8 cellular contexts compared by ENCODE assay signal in the genomic region with DNA sequence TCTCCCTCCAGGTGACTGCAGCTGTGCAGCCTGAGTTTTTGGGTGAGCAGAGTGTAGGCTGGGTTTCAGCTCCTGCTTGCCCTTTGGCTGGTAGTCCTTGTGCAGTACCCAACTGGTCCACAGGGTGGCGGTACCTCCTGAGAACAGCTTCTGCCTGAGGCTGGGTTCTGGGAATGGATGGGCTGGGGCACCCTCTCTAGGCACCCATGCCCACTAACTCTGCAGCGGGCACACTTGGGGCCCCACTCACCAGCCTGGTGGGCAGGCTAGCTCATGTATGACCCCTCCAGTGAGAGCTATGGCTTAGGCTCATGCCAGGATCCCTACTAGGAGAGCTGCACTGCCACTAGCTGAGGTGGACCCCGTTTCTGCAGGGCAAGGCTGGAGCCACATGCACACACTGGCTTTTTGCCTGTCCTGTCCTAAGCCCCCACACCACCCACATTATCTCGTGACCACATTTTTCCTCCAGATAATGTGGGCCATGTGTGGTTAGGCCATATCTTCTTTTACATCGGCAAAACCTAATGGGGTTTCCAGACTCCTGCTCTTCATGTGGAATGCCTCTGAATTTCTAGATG. TPM values are rescaled to one million over a fixed set of nuclear protein-coding genes. Genes with fewer than 3 reads are reported as not detected.
DNase-seq lines count a peak whose midpoint lies in the region; ATAC-seq and TF ChIP-seq lines count a peak whose summit lies in the region.

No MANE protein-coding gene starts in this region.

- no peak overlapping the region for H2BK5ac ChIP-seq in mesendoderm (ENCODE audit: low read length)

- ATAC-seq in HG02852 (IDR thresholded peaks at IDR 0.05; ENCODE audit: unreplicated experiment): peak; percentile 54

- no peaks in the 10 kb centered on the region for H3K79me2 ChIP-seq in mesendoderm (ENCODE audit: control insufficient read depth, insufficient read depth, low read length)

- no peak overlapping the region for H3K56ac ChIP-seq in mesendoderm (ENCODE audit: low read length)

- peak; percentile 99 for TF ChIP-seq CTCF in GM12872 (IDR thresholded peaks at IDR 0.05; ENCODE audit: insufficient read depth, low read depth, low read length)

- no peaks in the 10 kb centered on the region for H3K36me3 ChIP-seq in mesendoderm (ENCODE audit: control insufficient read depth, insufficient read depth, low read length)

- DNase-seq in NCI-H69 (lab: John Stamatoyannopoulos, UW) (peak; percentile 62), dermis blood vessel endothelial cell (peak; percentile 86), mesendoderm (peak; percentile 73), GOT3 (lab: John Stamatoyannopoulos, UW) (no peak)
- DNase-seq in activated CD4-positive, alpha-beta T cell treated with anti-CD3 and anti-CD28 coated beads, Interleukin-2, amount 50 U/mL, for 1 hour: peak; percentile 93
- DNase-seq in stimulated activated CD8-positive, alpha-beta memory T cell treated with anti-CD3 and anti-CD28 coated beads, Interleukin-2, amount 100 ng/mL, for 1 hour (ENCODE audit: low read depth in 2 of 2): peak; percentile 77

- no peaks in the 10 kb centered on the region for H3K79me1 ChIP-seq in mesendoderm (ENCODE audit: low read length)

- no peak overlapping the region for H3K27ac ChIP-seq in mesendoderm (ENCODE audit: low read depth, low read length)

- no peak overlapping the region for H3K18ac ChIP-seq in mesendoderm (ENCODE audit: low read length)

- H3K4me3 ChIP-seq in mesendoderm (ENCODE audit: low read length): no peak overlapping the region

- H3K23ac ChIP-seq in mesendoderm (ENCODE audit: low read length): no peak overlapping the region

- no peak overlapping the region for H4K8ac ChIP-seq in mesendoderm (ENCODE audit: low read depth, low read length)

- WGBS in mesendoderm (ENCODE audit: extremely low coverage, insufficient coverage, low lambda C conversion rate): no CpG with 5 or more reads among the region's 5 CpGs

- no peak overlapping the region for H3K4me2 ChIP-seq in mesendoderm (ENCODE audit: low read length)

- H3K4me1 ChIP-seq in mesendoderm (ENCODE audit: control insufficient read depth, low read depth, low read length): peaks cover 5% of the 10 kb centered on the region

- H3K4ac ChIP-seq in mesendoderm (ENCODE audit: low read depth, low read length): no peak overlapping the region

- no peak overlapping the region for H2BK120ac ChIP-seq in mesendoderm (ENCODE audit: low read depth, low read length)

- H3K9ac ChIP-seq in mesendoderm (ENCODE audit: low read length): no peak overlapping the region

- H4K5ac ChIP-seq in mesendoderm (ENCODE audit: low read length): no peak overlapping the region

- no peak overlapping the region for H2BK15ac ChIP-seq in mesendoderm (replicated peaks; ENCODE audit: low read depth)

- H3K27me3 ChIP-seq in mesendoderm (ENCODE audit: insufficient read depth, low read length, poor library complexity): no peaks in the 10 kb centered on the region

- no peak overlapping the region for H2AK5ac ChIP-seq in mesendoderm (ENCODE audit: low read length)

RNA-seq across cellular contexts. Expression of gene GSTM4, which starts 15.5 kb away (rescaled TPM):
- 1.5 and 2.7 TPM in 2 replicates for total RNA-seq in dermis blood vessel endothelial cell
- 9.2 TPM for polyA plus RNA-seq in mesendoderm (2013, experiment 1 of 2)
- polyA plus RNA-seq in mesendoderm (2013, experiment 2 of 2): 9.5 TPM

RNA-seq across cellular contexts. Expression of gene AMPD2, which starts 20.7 kb away (rescaled TPM):
- total RNA-seq in dermis blood vessel endothelial cell: 32.0 and 40.4 TPM in 2 replicates
- 26.9 TPM for polyA plus RNA-seq in mesendoderm (2013, experiment 1 of 2)
- polyA plus RNA-seq in mesendoderm (2013, experiment 2 of 2): 26.2 TPM

RNA-seq across cellular contexts. Expression of gene GNAT2, which starts 21.0 kb away (rescaled TPM):
- total RNA-seq in dermis blood vessel endothelial cell: not detected in 2 replicates
- 0.13 TPM for polyA plus RNA-seq in mesendoderm (2013, experiment 1 of 2)
- 0.25 TPM for polyA plus RNA-seq in mesendoderm (2013, experiment 2 of 2)

RNA-seq across cellular contexts. Expression of gene GSTM2, which starts 27.5 kb away (rescaled TPM):
- total RNA-seq in dermis blood vessel endothelial cell: 4.0 and 4.1 TPM in 2 replicates
- polyA plus RNA-seq in mesendoderm (2013, experiment 1 of 2): 10.1 TPM
- polyA plus RNA-seq in mesendoderm (2013, experiment 2 of 2): 10.5 TPM

RNA-seq across cellular contexts. Expression of gene GSTM1, which starts 47.2 kb away (rescaled TPM):
- 8.5 TPM in 1 of 2 replicates, not detected in the other for total RNA-seq in dermis blood vessel endothelial cell
- polyA plus RNA-seq in mesendoderm (2013, experiment 1 of 2): 25.3 TPM
- 23.1 TPM for polyA plus RNA-seq in mesendoderm (2013, experiment 2 of 2)
